Comparison of ENCODE assay signal across 12 cellular contexts in genomic region chr13:67048793-67049150, GRCh38.
DNase-seq lines count a peak whose midpoint lies in the region; ATAC-seq and TF ChIP-seq lines count a peak whose summit lies in the region.
"Had no signal": no experiment of that assay in that cellular context is flagged by ENCODE, and none has a peak within 500 bp of the region (broad histone marks: within the 10 kb centered on the region; RNA-seq: fewer than 3 reads in every experiment).

No MANE protein-coding gene starts in this region.

- H3K36me3 ChIP-seq in right atrium auricular region (no peaks in the 10 kb centered on the region), WERI-Rb-1 (no peaks in the 10 kb centered on the region)
- H3K36me3 ChIP-seq: spleen had no signal

- no peaks in the 10 kb centered on the region for H3K9me3 ChIP-seq in right atrium auricular region
- no peaks in the 10 kb centered on the region for H3K9me3 ChIP-seq in WERI-Rb-1 (ENCODE audit: severe bottlenecking)
- H3K9me3 ChIP-seq: spleen had no signal

- peaks cover 0 to 13% of the 10 kb centered on the region in 2 donors for H3K4me1 ChIP-seq in right atrium auricular region
- H3K4me1 ChIP-seq: spleen had no signal

- H3K27me3 ChIP-seq in right atrium auricular region (no peaks in the 10 kb centered on the region), WERI-Rb-1 (ENCODE audit: insufficient read depth, low read depth, severe bottlenecking) (no peaks in the 10 kb centered on the region)
- H3K27me3 ChIP-seq: spleen had no signal

- in situ Hi-C loops in astrocyte of the spinal cord (cut with HindIII; ENCODE audit: low sequenced_read_pairs), result no loop called here

- DNase-seq in astrocyte of the spinal cord (ENCODE audit: low read depth, low spot score) (peak; percentile 85), right atrium auricular region (ENCODE audit: low spot score) (no peak), WERI-Rb-1 (no peak), T-helper 1 cell (no peak)
- DNase-seq: activated CD4-positive, alpha-beta T cell treated with anti-CD3 and anti-CD28 coated beads, Interleukin-2, amount 50 U/mL, for 4 hours; activated naive CD4-positive, alpha-beta T cell treated with anti-CD3 and anti-CD28 coated beads, Interleukin-2, amount 50 U/mL, for 16 hours; GF-D8; SIG-M5; spleen had no signal

- H3K27ac ChIP-seq in right atrium auricular region (peak overlapping the region; percentile 8 to 14), temporal lobe (ENCODE audit: low read depth, low read length) (peak overlapping the region; percentile 82), WERI-Rb-1 (no peak overlapping the region)
- H3K27ac ChIP-seq: spleen had no signal

- peak; percentile 17 for ATAC-seq in HG02798 (IDR thresholded peaks at IDR 0.05; ENCODE audit: poor library complexity, unreplicated experiment)
- no peak for ATAC-seq in GM19023 (IDR thresholded peaks at IDR 0.05; ENCODE audit: unreplicated experiment)

- no peak for TF ChIP-seq CTCF in astrocyte of the spinal cord (IDR thresholded peaks at IDR 0.05; ENCODE audit: low read depth, low read length)
- no peak for TF ChIP-seq CTCF in right atrium auricular region (IDR thresholded peaks at IDR 0.05)
- no peak for TF ChIP-seq CTCF in WERI-Rb-1 (IDR thresholded peaks at IDR 0.05; ENCODE audit: low read depth, low read length)

- no peak overlapping the region for H3K4me3 ChIP-seq in astrocyte of the spinal cord (ENCODE audit: low read depth, low read length)
- H3K4me3 ChIP-seq in right atrium auricular region, result no peak overlapping the region
- no peak overlapping the region for H3K4me3 ChIP-seq in WERI-Rb-1 (ENCODE audit: low read depth, low read length)
- H3K4me3 ChIP-seq: spleen had no signal
